ENCODE assay signal across 11 cellular contexts in genomic region chr16:75266738-75267630, GRCh38. TPM values are rescaled to one million over a fixed set of nuclear protein-coding genes. Genes with fewer than 3 reads are reported as not detected.
A peak's percentile ranks its signal among the peaks of the same experiment; 100 is the strongest.
DNase-seq lines count a peak whose midpoint lies in the region; ATAC-seq and TF ChIP-seq lines count a peak whose summit lies in the region.
"Had no signal": no experiment of that assay in that cellular context is flagged by ENCODE, and none has a peak within 500 bp of the region (broad histone marks: within the 10 kb centered on the region; RNA-seq: fewer than 3 reads in every experiment).

No MANE protein-coding gene starts in this region.

- H3K4me3 ChIP-seq in GM23338: no peak overlapping the region; the same call in 1 of the 2 replicates
- H3K4me3 ChIP-seq in RWPE2 (ENCODE audit: severe bottlenecking): no peak overlapping the region

- peaks cover 36% of the 10 kb centered on the region for H3K79me2 ChIP-seq in GM23338 (replicated peaks; ENCODE audit: insufficient read depth)

- DNase-seq in GM23338 (ENCODE audit: low spot score) (no peak), RWPE2 (ENCODE audit: low spot score) (peak; percentile 65), globus pallidus (ENCODE audit: low spot score) (peak; percentile 86), sciatic nerve (ENCODE audit: low spot score) (peak; percentile 63), left lobe of liver (ENCODE audit: low spot score) (no peak), H4 (ENCODE audit: low spot score) (no peak), cortex of kidney (lab: John Stamatoyannopoulos, UW) (no peak)
- DNase-seq: activated CD4-positive, alpha-beta T cell treated with anti-CD3 and anti-CD28 coated beads, Interleukin-2, amount 10 ng/mL, durations not matched to agents 24 days and 14 days had no signal

- no peak for ATAC-seq in GM23338
- ATAC-seq in RWPE2 (ENCODE audit: low read depth): no peak
- no peak for ATAC-seq in sciatic nerve
- ATAC-seq in left lobe of liver: no peak
- no peak for ATAC-seq in GM21825 (IDR thresholded peaks at IDR 0.05; ENCODE audit: unreplicated experiment)

- no peak for TF ChIP-seq CTCF in GM23338 (conservative IDR thresholded peaks at IDR 0.05; ENCODE audit: low read depth in 2 of 2)
- no peak for TF ChIP-seq CTCF in RWPE2 (IDR thresholded peaks at IDR 0.05; ENCODE audit: poor library complexity, severe bottlenecking)

- H3K36me3 ChIP-seq in GM23338 (ENCODE audit: insufficient read depth): no peaks in the 10 kb centered on the region
- peaks cover 28% of the 10 kb centered on the region for H3K36me3 ChIP-seq in RWPE2 (ENCODE audit: low read depth)

- H3K4me1 Mint-ChIP-seq in GM23338: peaks cover 32% of the 10 kb centered on the region
- H3K4me1 Mint-ChIP-seq: activated CD4-positive, alpha-beta T cell treated with anti-CD3 and anti-CD28 coated beads, Interleukin-2, amount 10 ng/mL, durations not matched to agents 24 days and 14 days had no signal

- peaks cover 21% of the 10 kb centered on the region for H3K27me3 Mint-ChIP-seq in GM23338 (ENCODE audit: insufficient read depth, low read depth, poor library complexity)

- H3K9me2 ChIP-seq in GM23338 (ENCODE audit: insufficient read depth): no peaks in the 10 kb centered on the region

- no peak overlapping the region for H2AFZ ChIP-seq in GM23338

- peaks cover 17% of the 10 kb centered on the region; the same call in 1 of the 2 replicates for H3K4me1 ChIP-seq in GM23338 (ENCODE audit: insufficient read depth)
- peaks cover 27% of the 10 kb centered on the region for H3K4me1 ChIP-seq in RWPE2 (ENCODE audit: insufficient read depth, poor library complexity, severe bottlenecking)

- no peaks in the 10 kb centered on the region for H3K9me3 Mint-ChIP-seq in GM23338
- H3K9me3 Mint-ChIP-seq: activated CD4-positive, alpha-beta T cell treated with anti-CD3 and anti-CD28 coated beads, Interleukin-2, amount 10 ng/mL, durations not matched to agents 24 days and 14 days had no signal

- H3K27ac Mint-ChIP-seq in GM23338: peak overlapping the region; percentile 78; the same call in 1 of the 2 replicates

- no peak overlapping the region for H3K27ac ChIP-seq in GM23338 (ENCODE audit: low read depth)
- peak overlapping the region; percentile 80 for H3K27ac ChIP-seq in RWPE2 (ENCODE audit: poor library complexity, severe bottlenecking)

- no peaks in the 10 kb centered on the region for H3K9me3 ChIP-seq in RWPE2 (ENCODE audit: severe bottlenecking)

- H3K4me3 Mint-ChIP-seq in GM23338: peak overlapping the region; percentile 74

- H4K20me1 ChIP-seq in GM23338 (replicated peaks; ENCODE audit: insufficient read depth): peaks cover 25% of the 10 kb centered on the region

- H3K27me3 ChIP-seq in GM23338 (ENCODE audit: insufficient read depth) (no peaks in the 10 kb centered on the region), RWPE2 (ENCODE audit: insufficient read depth, poor library complexity, severe bottlenecking) (no peaks in the 10 kb centered on the region)

- peak overlapping the region; percentile 85; the same call in 1 of the 2 replicates for H3K4me2 ChIP-seq in GM23338

- H3F3A ChIP-seq in GM23338 (replicated peaks; ENCODE audit: low read depth): 0 out of 2 replicates have a peak, but pooled peaks cover 7% of the 10 kb centered on the region

- H3K36me3 Mint-ChIP-seq in GM23338 (ENCODE audit: low read depth): peaks cover 11% of the 10 kb centered on the region; the same call in 2 of the 3 replicates

- intact Hi-C loops in sciatic nerve (cut with DNase I): no loop called here

TF ChIP-seq in GM23338, 12 proteins besides CTCF, POLR2A, EP300 and RAD21 (continues in another document):
- TF ChIP-seq REST (IDR thresholded peaks at IDR 0.05; ENCODE audit: unreplicated experiment): no peak
- no peak for TF ChIP-seq ZNF331 (CRISPR knock-in tag; IDR thresholded peaks at IDR 0.05; ENCODE audit: low read depth)
- no peak for TF ChIP-seq POLR2AphosphoS5 (IDR thresholded peaks at IDR 0.05; ENCODE audit: low read depth)
- no peak for TF ChIP-seq ETS1 (IDR thresholded peaks at IDR 0.05)
- no peak for TF ChIP-seq NANOG (IDR thresholded peaks at IDR 0.05; ENCODE audit: borderline replicate concordance)
- TF ChIP-seq ZNF114 (CRISPR knock-in tag; IDR thresholded peaks at IDR 0.05): no peak
- no peak for TF ChIP-seq EZH2 (IDR thresholded peaks at IDR 0.05; ENCODE audit: low read depth, unreplicated experiment)
- no peak for TF ChIP-seq CREB1 (CRISPR knock-in tag; IDR thresholded peaks at IDR 0.05; ENCODE audit: low read depth)

RNA-seq across cellular contexts. Expression of gene BCAR1, which starts 15.6 kb away (rescaled TPM):
- total RNA-seq in GM23338 (2014; rRNA removed; shearing (Covaris generic)): 121 and 140 TPM in 2 replicates
- 37.9 and 38.3 TPM in 2 replicates for polyA plus RNA-seq in GM23338 (2016; fragmentation: Nextera tagmentation; extraction: Ambion mirVana)
- total RNA-seq in sciatic nerve: 71.7 TPM
- total RNA-seq in left lobe of liver: 39.2 TPM
- 12.9 and 19.6 TPM in 2 replicates for total RNA-seq in H4 (2014; rRNA removed; shearing (Covaris generic))

RNA-seq across cellular contexts. Expression of gene CTRB1, which starts 48.2 kb away (rescaled TPM):
- total RNA-seq in GM23338 (2014; rRNA removed; shearing (Covaris generic)): not detected in 2 replicates
- not detected in 2 replicates for polyA plus RNA-seq in GM23338 (2016; fragmentation: Nextera tagmentation; extraction: Ambion mirVana)
- total RNA-seq in sciatic nerve (2.7 TPM), left lobe of liver (9.7 TPM)
- total RNA-seq in H4 (2014; rRNA removed; shearing (Covaris generic)): not detected in 2 replicates
- total RNA-seq: activated CD4-positive, alpha-beta T cell treated with anti-CD3 and anti-CD28 coated beads, Interleukin-2, amount 10 ng/mL, durations not matched to agents 24 days and 14 days; fibroblast of villous mesenchyme; LHCN-M2 had no signal

Comparison
In these comparisons a context has a peak if more than half of its experiments do, and no peak if none do; other contexts are left out.
1. DNase-seq: peak in RWPE2 (single experiment), globus pallidus (single experiment) and sciatic nerve (single experiment); none in GM23338 (single experiment), left lobe of liver (single experiment), H4 (single experiment) and cortex of kidney (single experiment).